ENCODE assay signal across 11 cellular contexts in the genomic region with DNA sequence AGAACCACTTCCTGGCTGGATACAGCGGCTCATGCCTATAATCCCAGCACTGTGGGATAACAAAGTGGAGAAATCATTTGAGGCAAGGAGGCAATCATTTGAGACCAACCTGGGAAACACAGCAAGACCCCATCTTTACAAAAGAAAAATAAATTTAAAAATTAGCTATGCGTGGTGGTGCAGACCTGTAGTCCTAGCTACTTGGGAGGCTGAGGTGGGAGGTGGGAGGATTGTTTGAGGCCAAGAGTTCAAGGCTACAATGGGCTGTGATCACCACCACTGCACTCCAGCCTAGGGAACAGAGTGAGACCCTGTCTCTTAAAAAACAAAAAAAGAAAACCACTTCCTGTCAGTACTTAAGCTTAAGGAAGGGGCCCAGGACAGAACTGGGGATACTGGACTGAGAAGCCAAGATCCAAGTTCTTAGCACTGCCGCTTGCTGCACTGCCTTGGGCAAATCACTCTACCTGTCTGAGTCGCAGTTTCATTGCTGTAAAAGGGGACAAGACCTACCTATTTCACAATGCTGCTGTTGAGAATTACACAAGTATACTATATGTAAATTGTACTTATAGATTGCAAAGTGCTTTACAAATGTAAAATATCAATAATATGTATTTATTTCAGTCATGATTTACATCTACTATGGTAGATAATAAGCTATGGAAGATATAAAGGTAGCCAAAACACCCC.
DNase-seq lines count a peak whose midpoint lies in the region; ATAC-seq and TF ChIP-seq lines count a peak whose summit lies in the region.
"Had no signal": no experiment of that assay in that cellular context is flagged by ENCODE, and none has a peak within 500 bp of the region (broad histone marks: within the 10 kb centered on the region; RNA-seq: fewer than 3 reads in every experiment).

No MANE protein-coding gene starts in this region.

- POLR2A ChIA-PET in SK-N-SH (lab: Yijun Ruan, JAX): no interaction called here

- H3K27me3 ChIP-seq in SK-N-SH (ENCODE audit: insufficient read depth) (no peaks in the 10 kb centered on the region), KMS-11 (ENCODE audit: insufficient read depth, low read depth) (no peaks in the 10 kb centered on the region), brain microvascular endothelial cell (replicated peaks) (no peaks in the 10 kb centered on the region), gastrocnemius medialis (no peaks in the 10 kb centered on the region)

- H3F3A ChIP-seq in SK-N-SH (replicated peaks; ENCODE audit: insufficient read depth): peaks cover 51% of the 10 kb centered on the region

- H3K79me2 ChIP-seq in SK-N-SH (ENCODE audit: insufficient read depth) (peaks cover 81% of the 10 kb centered on the region), KMS-11 (ENCODE audit: insufficient read depth, low read depth) (peaks cover 58% of the 10 kb centered on the region; the same call in 1 of the 2 replicates)

- no peak for TF ChIP-seq RAD21 in SK-N-SH (IDR thresholded peaks at IDR 0.05; ENCODE audit: low read length)

- H4K20me1 ChIP-seq in SK-N-SH (ENCODE audit: insufficient read depth) (peaks cover 12% of the 10 kb centered on the region; the same call in 1 of the 2 replicates), KMS-11 (ENCODE audit: insufficient read depth) (0 out of 2 replicates have a peak, but pooled peaks cover 5% of the 10 kb centered on the region)

- H3K27ac ChIP-seq in SK-N-SH (ENCODE audit: low read depth in 2 of 2, low read length in 1 of 2): peak overlapping the region in 1 of 2 experiments; percentile 96; a peak in 2 of 4 replicates
- no peak overlapping the region for H3K27ac ChIP-seq in KMS-11
- H3K27ac ChIP-seq in brain microvascular endothelial cell: peak overlapping the region; percentile 86
- peak overlapping the region; percentile 81 to 85 (median 84) for H3K27ac ChIP-seq in gastrocnemius medialis

- H3K9me2 ChIP-seq in SK-N-SH: no peaks in the 10 kb centered on the region

- H2AFZ ChIP-seq in SK-N-SH (ENCODE audit: low read depth): no peak overlapping the region
- H2AFZ ChIP-seq in KMS-11 (ENCODE audit: low read depth): no peak overlapping the region

- H3K9me3 ChIP-seq in SK-N-SH (no peaks in the 10 kb centered on the region), gastrocnemius medialis (no peaks in the 10 kb centered on the region)

- TF ChIP-seq EP300 in SK-N-SH (IDR thresholded peaks at IDR 0.05; ENCODE audit: borderline replicate concordance in 1 of 2, low read depth in 1 of 2, low read length in 1 of 2): no peak

- WGBS in SK-N-SH (ENCODE audit: low lambda C conversion rate): 95% methylated on average over 4 of the region's 4 CpGs

- no peak overlapping the region for H3K4me3 ChIP-seq in SK-N-SH (ENCODE audit: low read depth in 2 of 2, low read length in 1 of 2)
- H3K4me3 ChIP-seq in KMS-11 (IDR thresholded peaks at IDR 0.05; ENCODE audit: insufficient read depth, low read depth, low read length): no peak overlapping the region
- H3K4me3 ChIP-seq in brain microvascular endothelial cell (ENCODE audit: low read depth, low read length): no peak overlapping the region
- H3K4me3 ChIP-seq in gastrocnemius medialis: no peak overlapping the region

- ATAC-seq in SK-N-SH treated with all-trans-retinoic acid at 6 μM for 48 hours (no peak), gastrocnemius medialis (no peak), HG02885 (IDR thresholded peaks at IDR 0.05; ENCODE audit: poor library complexity, unreplicated experiment) (no peak)

- TF ChIP-seq CTCF in SK-N-SH (IDR thresholded peaks at IDR 0.05): no peak
- no peak for TF ChIP-seq CTCF in KMS-11 (conservative IDR thresholded peaks at IDR 0.05; ENCODE audit: low read depth, low read length)
- TF ChIP-seq CTCF in brain microvascular endothelial cell (IDR thresholded peaks at IDR 0.05; ENCODE audit: low read depth, low read length, missing control alignments): no peak
- no peak for TF ChIP-seq CTCF in gastrocnemius medialis (IDR thresholded peaks at IDR 0.05 in 4 of 5, conservative IDR thresholded peaks at IDR 0.05 in 1 of 5)

- TF ChIP-seq POLR2A in gastrocnemius medialis (IDR thresholded peaks at IDR 0.05): no peak

- H3K4me2 ChIP-seq in SK-N-SH (peak overlapping the region; percentile 67; the same call in 1 of the 2 replicates), KMS-11 (0 out of 2 replicates have a peak overlapping the region, but pooled peaks have one; percentile 2)

- intact Hi-C loops in gastrocnemius medialis (cut with DNase I; ENCODE audit: low total_unique reads): no loop called here

- DNase-seq in SK-N-SH (no peak), brain microvascular endothelial cell (no peak), gastrocnemius medialis (no peak), putamen (ENCODE audit: low spot score) (no peak), NCI-H524 treated with DMSO at 0.1 percent for 48 hours (lab: John Stamatoyannopoulos, UW) (no peak)
- DNase-seq: DMS153, GOT3, NCI-H1930 had no signal

- H3K36me3 ChIP-seq in SK-N-SH (replicated peaks in 1 of 2; ENCODE audit: control insufficient read depth in 1 of 2, insufficient read depth in 2 of 2, low read length in 1 of 2) (no peaks in the 10 kb centered on the region), KMS-11 (ENCODE audit: insufficient read depth) (no peaks in the 10 kb centered on the region; the same call in 1 of the 2 replicates), brain microvascular endothelial cell (replicated peaks) (no peaks in the 10 kb centered on the region), gastrocnemius medialis (no peaks in the 10 kb centered on the region)

- H3K9ac ChIP-seq in SK-N-SH (peak overlapping the region; percentile 33; the same call in 1 of the 2 replicates), KMS-11 (no peak overlapping the region)

- H3K4me1 ChIP-seq in SK-N-SH (ENCODE audit: control insufficient read depth in 1 of 2, insufficient read depth in 2 of 2, low read depth in 1 of 2, low read length in 1 of 2) (peaks cover 38 to 66% of the 10 kb centered on the region in 2 experiments), KMS-11 (ENCODE audit: low read depth, poor library complexity, severe bottlenecking) (peaks cover 57% of the 10 kb centered on the region), gastrocnemius medialis (peaks cover 73 to 82% of the 10 kb centered on the region in 2 donors)

- CTCF ChIA-PET in SK-N-SH (lab: Yijun Ruan, JAX): interaction anchor here (0.7 to 6.0 kb wide), 7 partner anchors 10 to 924 kb away, joined by 3 to 49 read pairs (median 4); no protein-coding TSS in a partner anchor

- in situ Hi-C loops in brain microvascular endothelial cell (cut with HindIII; ENCODE audit: low pct_ligation_motif_present, low sequenced_read_pairs): no loop called here
- in situ Hi-C loops in gastrocnemius medialis (cut with MboI; ENCODE audit: low sequenced_read_pairs in 4 of 4): loop anchor here in 1 of 4 donors (25.0 kb wide), 1 partner anchor 100 kb away; no protein-coding TSS in a partner anchor

TF ChIP-seq in SK-N-SH, 30 proteins besides CTCF, POLR2A, EP300 and RAD21:
- no peak for TF ChIP-seq ELF1 (IDR thresholded peaks at IDR 0.05)
- no peak for TF ChIP-seq CHD2 (IDR thresholded peaks at IDR 0.05; ENCODE audit: low read length, partially characterized antibody)
- TF ChIP-seq EZH2phosphoT487 (IDR thresholded peaks at IDR 0.05; ENCODE audit: borderline replicate concordance, low read depth): no peak
- no peak for TF ChIP-seq MXI1 (IDR thresholded peaks at IDR 0.05; ENCODE audit: low read depth, low read length)
- TF ChIP-seq JUND (IDR thresholded peaks at IDR 0.05): no peak
- no peak for TF ChIP-seq TCF12 (IDR thresholded peaks at IDR 0.05)
- no peak for TF ChIP-seq FOXJ3 (CRISPR knock-in tag; IDR thresholded peaks at IDR 0.05)
- no peak for TF ChIP-seq RCOR1 (IDR thresholded peaks at IDR 0.05; ENCODE audit: low read length)
- no peak for TF ChIP-seq GATA2 (CRISPR knock-in tag; IDR thresholded peaks at IDR 0.05)
TF ChIP-seq in SK-N-SH: peak in this region for 0.

TF ChIP-seq in SK-N-SH treated with all-trans-retinoic acid at 6 μM for 48 hours, 23 proteins besides CTCF, POLR2A, EP300 and RAD21 (continues in another document):
- TF ChIP-seq TCF4 (CRISPR knock-in tag; IDR thresholded peaks at IDR 0.05; ENCODE audit: borderline replicate concordance): no peak
- no peak for TF ChIP-seq ZNF8 (CRISPR knock-in tag; IDR thresholded peaks at IDR 0.05)
- TF ChIP-seq TOX (CRISPR knock-in tag; IDR thresholded peaks at IDR 0.05; ENCODE audit: borderline replicate concordance): no peak
- TF ChIP-seq OSR1 (CRISPR knock-in tag; IDR thresholded peaks at IDR 0.05): no peak
- TF ChIP-seq, protein P1, sequence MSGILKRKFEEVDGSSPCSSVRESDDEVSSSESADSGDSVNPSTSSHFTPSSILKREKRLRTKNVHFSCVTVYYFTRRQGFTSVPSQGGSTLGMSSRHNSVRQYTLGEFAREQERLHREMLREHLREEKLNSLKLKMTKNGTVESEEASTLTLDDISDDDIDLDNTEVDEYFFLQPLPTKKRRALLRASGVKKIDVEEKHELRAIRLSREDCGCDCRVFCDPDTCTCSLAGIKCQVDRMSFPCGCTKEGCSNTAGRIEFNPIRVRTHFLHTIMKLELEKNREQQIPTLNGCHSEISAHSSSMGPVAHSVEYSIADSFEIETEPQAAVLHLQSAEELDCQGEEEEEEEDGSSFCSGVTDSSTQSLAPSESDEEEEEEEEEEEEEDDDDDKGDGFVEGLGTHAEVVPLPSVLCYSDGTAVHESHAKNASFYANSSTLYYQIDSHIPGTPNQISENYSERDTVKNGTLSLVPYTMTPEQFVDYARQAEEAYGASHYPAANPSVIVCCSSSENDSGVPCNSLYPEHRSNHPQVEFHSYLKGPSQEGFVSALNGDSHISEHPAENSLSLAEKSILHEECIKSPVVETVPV (CRISPR knock-in tag; IDR thresholded peaks at IDR 0.05): no peak
- TF ChIP-seq BACH2 (CRISPR knock-in tag; IDR thresholded peaks at IDR 0.05; ENCODE audit: borderline replicate concordance): no peak
- TF ChIP-seq, protein P2, sequence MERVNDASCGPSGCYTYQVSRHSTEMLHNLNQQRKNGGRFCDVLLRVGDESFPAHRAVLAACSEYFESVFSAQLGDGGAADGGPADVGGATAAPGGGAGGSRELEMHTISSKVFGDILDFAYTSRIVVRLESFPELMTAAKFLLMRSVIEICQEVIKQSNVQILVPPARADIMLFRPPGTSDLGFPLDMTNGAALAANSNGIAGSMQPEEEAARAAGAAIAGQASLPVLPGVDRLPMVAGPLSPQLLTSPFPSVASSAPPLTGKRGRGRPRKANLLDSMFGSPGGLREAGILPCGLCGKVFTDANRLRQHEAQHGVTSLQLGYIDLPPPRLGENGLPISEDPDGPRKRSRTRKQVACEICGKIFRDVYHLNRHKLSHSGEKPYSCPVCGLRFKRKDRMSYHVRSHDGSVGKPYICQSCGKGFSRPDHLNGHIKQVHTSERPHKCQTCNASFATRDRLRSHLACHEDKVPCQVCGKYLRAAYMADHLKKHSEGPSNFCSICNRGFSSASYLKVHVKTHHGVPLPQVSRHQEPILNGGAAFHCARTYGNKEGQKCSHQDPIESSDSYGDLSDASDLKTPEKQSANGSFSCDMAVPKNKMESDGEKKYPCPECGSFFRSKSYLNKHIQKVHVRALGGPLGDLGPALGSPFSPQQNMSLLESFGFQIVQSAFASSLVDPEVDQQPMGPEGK (CRISPR knock-in tag; IDR thresholded peaks at IDR 0.05; ENCODE audit: borderline replicate concordance): no peak
- TF ChIP-seq ZFP3 (CRISPR knock-in tag; IDR thresholded peaks at IDR 0.05): no peak
- TF ChIP-seq ZNF565 (CRISPR knock-in tag; conservative IDR thresholded peaks at IDR 0.05; ENCODE audit: low read depth): no peak
- no peak for TF ChIP-seq GLIS3 (CRISPR knock-in tag; IDR thresholded peaks at IDR 0.05)
- no peak for TF ChIP-seq ZC3H10 (CRISPR knock-in tag; IDR thresholded peaks at IDR 0.05)
